4 cellular contexts compared by ENCODE assay signal in the genomic region with DNA sequence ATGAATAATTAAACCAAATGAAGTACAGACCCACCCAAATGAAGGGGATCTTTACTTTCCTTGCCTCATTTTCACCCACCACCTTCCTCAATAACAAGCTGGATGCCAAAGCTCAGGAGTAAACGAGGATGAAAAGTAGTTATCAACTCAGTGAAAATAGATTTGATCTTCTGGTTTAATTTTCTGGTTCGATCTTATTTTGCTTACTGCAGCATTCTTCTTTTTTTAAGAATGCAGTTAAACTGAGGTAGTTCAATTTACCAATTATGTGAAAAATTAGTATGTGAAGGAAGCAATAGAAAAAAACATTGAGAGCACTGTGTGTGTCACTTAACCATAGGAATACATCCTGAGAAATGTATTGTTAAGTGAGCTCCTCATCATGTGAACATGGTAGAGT.
A peak's percentile ranks its signal among the peaks of the same experiment; 100 is the strongest.
TF ChIP-seq lines count a peak whose summit lies in the region.

No MANE protein-coding gene starts in this region.

TF ChIP-seq in HepG2, 621 proteins besides CTCF, POLR2A, EP300 and RAD21:
- peak in 1 of 2 experiments; percentile 72; a peak in 2 of 4 replicates for TF ChIP-seq MAFK (conservative IDR thresholded peaks at IDR 0.05 in 1 of 2, IDR thresholded peaks at IDR 0.05 in 1 of 2; ENCODE audit: low read length in 2 of 2)
- 0 out of 2 replicates have a peak, but pooled peaks have one; percentile 2 for TF ChIP-seq MAFF (IDR thresholded peaks at IDR 0.05; ENCODE audit: low read depth, low read length)
- TF ChIP-seq NFE2L2 (IDR thresholded peaks at IDR 0.05; ENCODE audit: low read length) = no peak

TF ChIP-seq in A549, 52 proteins besides CTCF, POLR2A, EP300 and RAD21:
- TF ChIP-seq MAFK (IDR thresholded peaks at IDR 0.05; ENCODE audit: partially characterized antibody) (peak; percentile 31), GATA3 (IDR thresholded peaks at IDR 0.05; ENCODE audit: borderline replicate concordance) (no peak)
TF ChIP-seq in A549: peak in this region for 1.

TF ChIP-seq in IMR-90, 13 proteins besides CTCF, POLR2A, EP300 and RAD21:
- TF ChIP-seq NFE2L2 (IDR thresholded peaks at IDR 0.05; ENCODE audit: low read depth, low read length) (no peak), MAFK (IDR thresholded peaks at IDR 0.05; ENCODE audit: low read depth, low read length) (peak; percentile 35; the same call in 1 of the 2 replicates)

TF ChIP-seq in K562, 482 proteins besides CTCF, POLR2A, EP300 and RAD21:
- TF ChIP-seq, protein P1, sequence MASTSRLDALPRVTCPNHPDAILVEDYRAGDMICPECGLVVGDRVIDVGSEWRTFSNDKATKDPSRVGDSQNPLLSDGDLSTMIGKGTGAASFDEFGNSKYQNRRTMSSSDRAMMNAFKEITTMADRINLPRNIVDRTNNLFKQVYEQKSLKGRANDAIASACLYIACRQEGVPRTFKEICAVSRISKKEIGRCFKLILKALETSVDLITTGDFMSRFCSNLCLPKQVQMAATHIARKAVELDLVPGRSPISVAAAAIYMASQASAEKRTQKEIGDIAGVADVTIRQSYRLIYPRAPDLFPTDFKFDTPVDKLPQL (IDR thresholded peaks at IDR 0.05; ENCODE audit: extremely low read depth, insufficient read length) = no peak
- TF ChIP-seq MAFG (tag; conservative IDR thresholded peaks at IDR 0.05) (0 out of 2 replicates have a peak, but pooled peaks have one; percentile 6), ZNF316 (IDR thresholded peaks at IDR 0.05) (peak; percentile 76), MAFF (IDR thresholded peaks at IDR 0.05; ENCODE audit: low read length) (peak; percentile 36; the same call in 1 of the 2 replicates), PRPF4 (IDR thresholded peaks at IDR 0.05; ENCODE audit: insufficient read depth, low read depth, low read length, poor library complexity, severe bottlenecking) (no peak), MAFK (IDR thresholded peaks at IDR 0.05; ENCODE audit: low read length) (peak; percentile 22; the same call in 1 of the 2 replicates), C11orf30 (IDR thresholded peaks at IDR 0.05; ENCODE audit: low read depth) (peak; percentile 43; the same call in 1 of the 2 replicates), POLR3G (IDR thresholded peaks at IDR 0.05; ENCODE audit: extremely low read depth, insufficient read length, insufficient replicate concordance) (no peak), ZNF224 (CRISPR knock-in tag; IDR thresholded peaks at IDR 0.05) (no peak)
